Comparison of ENCODE assay signal across 16 cellular contexts in genomic region chr17:77610980-77611641, GRCh38.
DNase-seq lines count a peak whose midpoint lies in the region; ATAC-seq and TF ChIP-seq lines count a peak whose summit lies in the region.
"Had no signal": no experiment of that assay in that cellular context is flagged by ENCODE, and none has a peak within 500 bp of the region (broad histone marks: within the 10 kb centered on the region; RNA-seq: fewer than 3 reads in every experiment).

No MANE protein-coding gene starts in this region.

- peak overlapping the region; percentile 93 for H3K27ac Mint-ChIP-seq in CD4-positive, alpha-beta T cell

- no peaks in the 10 kb centered on the region for H3K9me3 Mint-ChIP-seq in CD4-positive, alpha-beta T cell

- intact Hi-C loops in CD4-positive, alpha-beta T cell (cut with DNase I, micrococcal nuclease) = loop anchor here (1.0 to 5.0 kb wide), 3 partner anchors 51 to 346 kb away; partner anchors contain the start of gene TNRC6C (in 1 of the 2)
- intact Hi-C loops in gastrocnemius medialis (cut with DNase I; ENCODE audit: low total_unique reads) (no loop called here), left lung (cut with DNase I) (no loop called here)

- POLR2A ChIA-PET in CD4-positive, alpha-beta T cell (lab: Charles Lee) = interaction anchor here (0.6 to 2.9 kb wide), 8 partner anchors 9 to 352 kb away, joined by 3 to 28 read pairs (median 6); partner anchors contain the start of gene TNRC6C

- H3K9ac ChIP-seq in MM.1S (ENCODE audit: low read length) = no peak overlapping the region

- peak overlapping the region; percentile 66; the same call in 1 of the 2 replicates for H3K4me2 ChIP-seq in MM.1S (ENCODE audit: low read depth, low read length)

- H3K36me3 Mint-ChIP-seq in CD4-positive, alpha-beta T cell (ENCODE audit: low read depth) = no peaks in the 10 kb centered on the region
- H3K36me3 Mint-ChIP-seq: brain had no signal

- H3F3A ChIP-seq in MM.1S (ENCODE audit: insufficient read depth, low read length) = no peaks in the 10 kb centered on the region

- H3K27ac ChIP-seq in CD4-positive, alpha-beta T cell (ENCODE audit: low read depth, low read length) = peak overlapping the region; percentile 54
- H3K27ac ChIP-seq in MM.1S (ENCODE audit: low read length) = no peak overlapping the region
- peak overlapping the region in 3 of 4 donors; percentile 31 to 42 (median 41) for H3K27ac ChIP-seq in gastrocnemius medialis
- H3K27ac ChIP-seq in left lung = no peak overlapping the region
- H3K27ac ChIP-seq: epithelial cell of prostate, pancreas, RWPE1 had no signal

- no peak for TF ChIP-seq CTCF in CD4-positive, alpha-beta T cell (IDR thresholded peaks at IDR 0.05)
- TF ChIP-seq CTCF in MM.1S (IDR thresholded peaks at IDR 0.05; ENCODE audit: low read length) = no peak
- no peak for TF ChIP-seq CTCF in fibroblast of mammary gland (conservative IDR thresholded peaks at IDR 0.05; ENCODE audit: control insufficient read depth, insufficient read depth, low read depth, low read length)
- TF ChIP-seq CTCF in gastrocnemius medialis (IDR thresholded peaks at IDR 0.05 in 4 of 5, conservative IDR thresholded peaks at IDR 0.05 in 1 of 5) = no peak
- no peak for TF ChIP-seq CTCF in left lung (IDR thresholded peaks at IDR 0.05)

- no peaks in the 10 kb centered on the region for H3K27me3 ChIP-seq in CD4-positive, alpha-beta T cell (ENCODE audit: control insufficient read depth, insufficient read depth, low read length)
- peaks cover 9% of the 10 kb centered on the region; the same call in 1 of the 2 replicates for H3K27me3 ChIP-seq in MM.1S (replicated peaks; ENCODE audit: insufficient read depth, low read length)
- peaks cover 5 to 10% (median 6%) of the 10 kb centered on the region in 3 donors for H3K27me3 ChIP-seq in gastrocnemius medialis
- H3K27me3 ChIP-seq in left lung = no peaks in the 10 kb centered on the region
- H3K27me3 ChIP-seq: thyroid gland had no signal

- H3K9me2 ChIP-seq in MM.1S (replicated peaks; ENCODE audit: insufficient read depth, low read length) = no peaks in the 10 kb centered on the region

- H3K36me3 ChIP-seq in MM.1S (replicated peaks; ENCODE audit: insufficient read depth, low read length) = no peaks in the 10 kb centered on the region
- H3K36me3 ChIP-seq in gastrocnemius medialis = no peaks in the 10 kb centered on the region
- no peaks in the 10 kb centered on the region for H3K36me3 ChIP-seq in left lung
- H3K36me3 ChIP-seq: pancreas, thyroid gland had no signal

- no peaks in the 10 kb centered on the region for H3K79me2 ChIP-seq in MM.1S (ENCODE audit: low read length)

- peaks cover 11% of the 10 kb centered on the region for H3K4me1 ChIP-seq in MM.1S (ENCODE audit: low read length)
- H3K4me1 ChIP-seq in gastrocnemius medialis = peaks cover 0 to 8% of the 10 kb centered on the region in 2 donors
- peaks cover 0 to 14% of the 10 kb centered on the region in 2 donors for H3K4me1 ChIP-seq in left lung
- H3K4me1 ChIP-seq: pancreas had no signal

- in situ Hi-C loops in gastrocnemius medialis (cut with MboI; ENCODE audit: low sequenced_read_pairs in 4 of 4) = no loop called here

- CTCF ChIA-PET in CD4-positive, alpha-beta T cell (lab: Charles Lee) = interaction anchor here (1.2 kb wide), 1 partner anchor 408 kb away, joined by 3 read pairs; no protein-coding TSS in a partner anchor

- H3K27me3 Mint-ChIP-seq in CD4-positive, alpha-beta T cell = no peaks in the 10 kb centered on the region

- peaks cover 27% of the 10 kb centered on the region for H3K4me1 Mint-ChIP-seq in CD4-positive, alpha-beta T cell (ENCODE audit: low read depth)

- no peak overlapping the region for H2AFZ ChIP-seq in MM.1S (ENCODE audit: low read length)

- H3K4me3 Mint-ChIP-seq in CD4-positive, alpha-beta T cell = peak overlapping the region; percentile 87
- H3K4me3 Mint-ChIP-seq: brain had no signal

- H3K9me3 ChIP-seq in CD4-positive, alpha-beta T cell (ENCODE audit: control insufficient read depth, low read length) = no peaks in the 10 kb centered on the region
- H3K9me3 ChIP-seq in MM.1S (replicated peaks; ENCODE audit: insufficient read depth, low read length) = no peaks in the 10 kb centered on the region
- no peaks in the 10 kb centered on the region for H3K9me3 ChIP-seq in gastrocnemius medialis
- H3K9me3 ChIP-seq in left lung = no peaks in the 10 kb centered on the region
- H3K9me3 ChIP-seq: pancreas, thyroid gland had no signal

- no peaks in the 10 kb centered on the region for H4K20me1 ChIP-seq in MM.1S (ENCODE audit: insufficient read depth, low read length)

- peak in 1 of 10 experiments; percentile 23 for DNase-seq in CD4-positive, alpha-beta T cell
- DNase-seq in MM.1S (no peak), fibroblast of mammary gland (ENCODE audit: low read depth) (peak; percentile 43), gastrocnemius medialis (no peak), left lung (no peak), cerebellar nuclear complex (lab: John Stamatoyannopoulos, UW) (no peak), SHP77 (lab: John Stamatoyannopoulos, UW) (no peak)
- DNase-seq: EL, kidney, NCI-H2029 treated with DMSO at 0.1 percent for 48 hours, pancreas had no signal

- ATAC-seq in CD4-positive, alpha-beta T cell (ENCODE audit: poor library complexity) = no peak
- ATAC-seq in gastrocnemius medialis (no peak), left lung (no peak), HG02763 (IDR thresholded peaks at IDR 0.05; ENCODE audit: unreplicated experiment) (no peak)

- no peak for TF ChIP-seq POLR2A in gastrocnemius medialis (IDR thresholded peaks at IDR 0.05)

- H3K4me3 ChIP-seq in MM.1S (ENCODE audit: low read length) (no peak overlapping the region), fibroblast of mammary gland (ENCODE audit: control insufficient read depth, low read depth, low read length) (no peak overlapping the region), gastrocnemius medialis (no peak overlapping the region), left lung (no peak overlapping the region)
- H3K4me3 ChIP-seq: pancreas, thyroid gland had no signal

Comparison
In these comparisons a context has a peak if more than half of its experiments do, and no peak if none do; other contexts are left out.
1. H3K27ac ChIP-seq: peak in CD4-positive, alpha-beta T cell (single experiment) and gastrocnemius medialis (3 of 4); none in MM.1S (single experiment) and left lung (0 of 2).
2. intact Hi-C loops: an anchor here in CD4-positive, alpha-beta T cell (1.0 to 5.0 kb wide); none called in gastrocnemius medialis and left lung.